1 cellular context compared by ENCODE assay signal in the genomic region with DNA sequence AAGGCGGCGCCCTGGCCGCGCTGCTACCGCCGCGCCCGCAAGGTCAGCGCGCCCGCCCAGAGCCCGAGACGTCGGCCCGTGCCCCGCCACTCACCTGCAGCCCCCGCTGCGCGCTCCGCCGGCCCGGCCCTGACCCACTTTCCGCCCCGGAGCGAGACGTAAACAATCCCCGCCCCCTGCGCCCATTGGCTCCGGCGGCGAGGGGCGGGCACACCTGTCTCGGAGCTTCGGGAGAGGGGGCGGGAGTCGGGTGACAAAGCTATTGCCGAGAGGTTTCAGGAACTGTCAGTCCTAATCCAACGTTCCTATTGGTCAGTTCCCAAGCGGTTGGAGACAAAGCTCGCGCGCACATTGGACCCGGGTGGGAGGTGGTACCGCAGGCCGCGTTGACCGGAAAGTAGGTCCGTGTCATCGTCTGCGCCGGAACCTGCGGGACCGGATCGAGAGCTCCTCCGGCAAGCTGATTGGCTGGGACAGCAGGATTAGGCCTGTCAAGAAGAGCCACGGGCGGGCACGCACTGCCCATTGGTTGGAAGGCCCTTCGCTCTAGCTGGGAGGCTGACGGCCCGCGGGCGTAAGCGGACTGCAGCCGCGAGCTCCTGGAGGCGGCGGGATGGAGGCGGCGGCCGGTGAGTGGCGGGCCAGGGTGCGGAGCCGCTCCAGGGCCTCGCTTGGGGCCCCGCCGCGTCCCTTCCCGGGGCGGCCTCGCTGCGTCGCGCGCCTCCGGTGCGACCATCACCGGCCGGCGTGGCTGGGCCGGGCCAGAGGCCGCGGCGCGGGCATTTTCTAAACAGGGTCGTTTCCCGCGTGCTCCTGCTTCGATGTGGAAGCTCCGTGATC.
TF ChIP-seq lines count a peak whose summit lies in the region.

A gene with protein sequence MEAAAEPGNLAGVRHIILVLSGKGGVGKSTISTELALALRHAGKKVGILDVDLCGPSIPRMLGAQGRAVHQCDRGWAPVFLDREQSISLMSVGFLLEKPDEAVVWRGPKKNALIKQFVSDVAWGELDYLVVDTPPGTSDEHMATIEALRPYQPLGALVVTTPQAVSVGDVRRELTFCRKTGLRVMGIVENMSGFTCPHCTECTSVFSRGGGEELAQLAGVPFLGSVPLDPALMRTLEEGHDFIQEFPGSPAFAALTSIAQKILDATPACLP (plus strand): TSS at position 553 of the 840 bp plus-strand sequence. CDS start 61 bp downstream, at position 614.
A gene (minus strand): TSS at position 164 of the 840 bp plus-strand sequence. CDS start 1,088 bp downstream, outside the sequence.

TF ChIP-seq in HepG2, 621 proteins besides CTCF, POLR2A, EP300 and RAD21 (continues in another document):
- TF ChIP-seq, protein P1, sequence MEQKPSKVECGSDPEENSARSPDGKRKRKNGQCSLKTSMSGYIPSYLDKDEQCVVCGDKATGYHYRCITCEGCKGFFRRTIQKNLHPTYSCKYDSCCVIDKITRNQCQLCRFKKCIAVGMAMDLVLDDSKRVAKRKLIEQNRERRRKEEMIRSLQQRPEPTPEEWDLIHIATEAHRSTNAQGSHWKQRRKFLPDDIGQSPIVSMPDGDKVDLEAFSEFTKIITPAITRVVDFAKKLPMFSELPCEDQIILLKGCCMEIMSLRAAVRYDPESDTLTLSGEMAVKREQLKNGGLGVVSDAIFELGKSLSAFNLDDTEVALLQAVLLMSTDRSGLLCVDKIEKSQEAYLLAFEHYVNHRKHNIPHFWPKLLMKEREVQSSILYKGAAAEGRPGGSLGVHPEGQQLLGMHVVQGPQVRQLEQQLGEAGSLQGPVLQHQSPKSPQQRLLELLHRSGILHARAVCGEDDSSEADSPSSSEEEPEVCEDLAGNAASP (CRISPR knock-in tag; IDR thresholded peaks at IDR 0.05; ENCODE audit: borderline replicate concordance), result peak; percentile 16; the same call in 1 of the 2 replicates
- peak; percentile 35 for TF ChIP-seq RXRB (CRISPR knock-in tag; IDR thresholded peaks at IDR 0.05; ENCODE audit: borderline replicate concordance)
- no peak for TF ChIP-seq NR1H2 (CRISPR knock-in tag; IDR thresholded peaks at IDR 0.05; ENCODE audit: borderline replicate concordance, low read depth)
- peak; percentile 28 for TF ChIP-seq ELF3 (CRISPR knock-in tag; IDR thresholded peaks at IDR 0.05)
- TF ChIP-seq PHF8 (CRISPR knock-in tag; IDR thresholded peaks at IDR 0.05), result peak; percentile 72
- TF ChIP-seq, protein P2, sequence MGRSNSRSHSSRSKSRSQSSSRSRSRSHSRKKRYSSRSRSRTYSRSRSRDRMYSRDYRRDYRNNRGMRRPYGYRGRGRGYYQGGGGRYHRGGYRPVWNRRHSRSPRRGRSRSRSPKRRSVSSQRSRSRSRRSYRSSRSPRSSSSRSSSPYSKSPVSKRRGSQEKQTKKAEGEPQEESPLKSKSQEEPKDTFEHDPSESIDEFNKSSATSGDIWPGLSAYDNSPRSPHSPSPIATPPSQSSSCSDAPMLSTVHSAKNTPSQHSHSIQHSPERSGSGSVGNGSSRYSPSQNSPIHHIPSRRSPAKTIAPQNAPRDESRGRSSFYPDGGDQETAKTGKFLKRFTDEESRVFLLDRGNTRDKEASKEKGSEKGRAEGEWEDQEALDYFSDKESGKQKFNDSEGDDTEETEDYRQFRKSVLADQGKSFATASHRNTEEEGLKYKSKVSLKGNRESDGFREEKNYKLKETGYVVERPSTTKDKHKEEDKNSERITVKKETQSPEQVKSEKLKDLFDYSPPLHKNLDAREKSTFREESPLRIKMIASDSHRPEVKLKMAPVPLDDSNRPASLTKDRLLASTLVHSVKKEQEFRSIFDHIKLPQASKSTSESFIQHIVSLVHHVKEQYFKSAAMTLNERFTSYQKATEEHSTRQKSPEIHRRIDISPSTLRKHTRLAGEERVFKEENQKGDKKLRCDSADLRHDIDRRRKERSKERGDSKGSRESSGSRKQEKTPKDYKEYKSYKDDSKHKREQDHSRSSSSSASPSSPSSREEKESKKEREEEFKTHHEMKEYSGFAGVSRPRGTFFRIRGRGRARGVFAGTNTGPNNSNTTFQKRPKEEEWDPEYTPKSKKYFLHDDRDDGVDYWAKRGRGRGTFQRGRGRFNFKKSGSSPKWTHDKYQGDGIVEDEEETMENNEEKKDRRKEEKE (IDR thresholded peaks at IDR 0.05), result no peak
- TF ChIP-seq HOXA3 (CRISPR knock-in tag; IDR thresholded peaks at IDR 0.05), result peak; percentile 94
- TF ChIP-seq, protein P3, sequence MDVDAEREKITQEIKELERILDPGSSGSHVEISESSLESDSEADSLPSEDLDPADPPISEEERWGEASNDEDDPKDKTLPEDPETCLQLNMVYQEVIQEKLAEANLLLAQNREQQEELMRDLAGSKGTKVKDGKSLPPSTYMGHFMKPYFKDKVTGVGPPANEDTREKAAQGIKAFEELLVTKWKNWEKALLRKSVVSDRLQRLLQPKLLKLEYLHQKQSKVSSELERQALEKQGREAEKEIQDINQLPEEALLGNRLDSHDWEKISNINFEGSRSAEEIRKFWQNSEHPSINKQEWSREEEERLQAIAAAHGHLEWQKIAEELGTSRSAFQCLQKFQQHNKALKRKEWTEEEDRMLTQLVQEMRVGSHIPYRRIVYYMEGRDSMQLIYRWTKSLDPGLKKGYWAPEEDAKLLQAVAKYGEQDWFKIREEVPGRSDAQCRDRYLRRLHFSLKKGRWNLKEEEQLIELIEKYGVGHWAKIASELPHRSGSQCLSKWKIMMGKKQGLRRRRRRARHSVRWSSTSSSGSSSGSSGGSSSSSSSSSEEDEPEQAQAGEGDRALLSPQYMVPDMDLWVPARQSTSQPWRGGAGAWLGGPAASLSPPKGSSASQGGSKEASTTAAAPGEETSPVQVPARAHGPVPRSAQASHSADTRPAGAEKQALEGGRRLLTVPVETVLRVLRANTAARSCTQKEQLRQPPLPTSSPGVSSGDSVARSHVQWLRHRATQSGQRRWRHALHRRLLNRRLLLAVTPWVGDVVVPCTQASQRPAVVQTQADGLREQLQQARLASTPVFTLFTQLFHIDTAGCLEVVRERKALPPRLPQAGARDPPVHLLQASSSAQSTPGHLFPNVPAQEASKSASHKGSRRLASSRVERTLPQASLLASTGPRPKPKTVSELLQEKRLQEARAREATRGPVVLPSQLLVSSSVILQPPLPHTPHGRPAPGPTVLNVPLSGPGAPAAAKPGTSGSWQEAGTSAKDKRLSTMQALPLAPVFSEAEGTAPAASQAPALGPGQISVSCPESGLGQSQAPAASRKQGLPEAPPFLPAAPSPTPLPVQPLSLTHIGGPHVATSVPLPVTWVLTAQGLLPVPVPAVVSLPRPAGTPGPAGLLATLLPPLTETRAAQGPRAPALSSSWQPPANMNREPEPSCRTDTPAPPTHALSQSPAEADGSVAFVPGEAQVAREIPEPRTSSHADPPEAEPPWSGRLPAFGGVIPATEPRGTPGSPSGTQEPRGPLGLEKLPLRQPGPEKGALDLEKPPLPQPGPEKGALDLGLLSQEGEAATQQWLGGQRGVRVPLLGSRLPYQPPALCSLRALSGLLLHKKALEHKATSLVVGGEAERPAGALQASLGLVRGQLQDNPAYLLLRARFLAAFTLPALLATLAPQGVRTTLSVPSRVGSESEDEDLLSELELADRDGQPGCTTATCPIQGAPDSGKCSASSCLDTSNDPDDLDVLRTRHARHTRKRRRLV (CRISPR knock-in tag; IDR thresholded peaks at IDR 0.05), result no peak
- TF ChIP-seq PCBP2 (optimal IDR thresholded peaks at IDR 0.05; ENCODE audit: low read depth, low read length, poor library complexity, severe bottlenecking), result no peak
- TF ChIP-seq HDAC1 (CRISPR knock-in tag; IDR thresholded peaks at IDR 0.05), result peak; percentile 81
- TF ChIP-seq, protein P4, sequence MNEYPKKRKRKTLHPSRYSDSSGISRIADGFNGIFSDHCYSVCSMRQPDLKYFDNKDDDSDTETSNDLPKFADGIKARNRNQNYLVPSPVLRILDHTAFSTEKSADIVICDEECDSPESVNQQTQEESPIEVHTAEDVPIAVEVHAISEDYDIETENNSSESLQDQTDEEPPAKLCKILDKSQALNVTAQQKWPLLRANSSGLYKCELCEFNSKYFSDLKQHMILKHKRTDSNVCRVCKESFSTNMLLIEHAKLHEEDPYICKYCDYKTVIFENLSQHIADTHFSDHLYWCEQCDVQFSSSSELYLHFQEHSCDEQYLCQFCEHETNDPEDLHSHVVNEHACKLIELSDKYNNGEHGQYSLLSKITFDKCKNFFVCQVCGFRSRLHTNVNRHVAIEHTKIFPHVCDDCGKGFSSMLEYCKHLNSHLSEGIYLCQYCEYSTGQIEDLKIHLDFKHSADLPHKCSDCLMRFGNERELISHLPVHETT (CRISPR knock-in tag; conservative IDR thresholded peaks at IDR 0.05), result peak; percentile 93
- TF ChIP-seq, protein P5, sequence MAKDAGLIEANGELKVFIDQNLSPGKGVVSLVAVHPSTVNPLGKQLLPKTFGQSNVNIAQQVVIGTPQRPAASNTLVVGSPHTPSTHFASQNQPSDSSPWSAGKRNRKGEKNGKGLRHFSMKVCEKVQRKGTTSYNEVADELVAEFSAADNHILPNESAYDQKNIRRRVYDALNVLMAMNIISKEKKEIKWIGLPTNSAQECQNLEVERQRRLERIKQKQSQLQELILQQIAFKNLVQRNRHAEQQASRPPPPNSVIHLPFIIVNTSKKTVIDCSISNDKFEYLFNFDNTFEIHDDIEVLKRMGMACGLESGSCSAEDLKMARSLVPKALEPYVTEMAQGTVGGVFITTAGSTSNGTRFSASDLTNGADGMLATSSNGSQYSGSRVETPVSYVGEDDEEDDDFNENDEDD (CRISPR knock-in tag; IDR thresholded peaks at IDR 0.05; ENCODE audit: borderline replicate concordance), result peak; percentile 30; the same call in 1 of the 2 replicates
- TF ChIP-seq, protein P6, sequence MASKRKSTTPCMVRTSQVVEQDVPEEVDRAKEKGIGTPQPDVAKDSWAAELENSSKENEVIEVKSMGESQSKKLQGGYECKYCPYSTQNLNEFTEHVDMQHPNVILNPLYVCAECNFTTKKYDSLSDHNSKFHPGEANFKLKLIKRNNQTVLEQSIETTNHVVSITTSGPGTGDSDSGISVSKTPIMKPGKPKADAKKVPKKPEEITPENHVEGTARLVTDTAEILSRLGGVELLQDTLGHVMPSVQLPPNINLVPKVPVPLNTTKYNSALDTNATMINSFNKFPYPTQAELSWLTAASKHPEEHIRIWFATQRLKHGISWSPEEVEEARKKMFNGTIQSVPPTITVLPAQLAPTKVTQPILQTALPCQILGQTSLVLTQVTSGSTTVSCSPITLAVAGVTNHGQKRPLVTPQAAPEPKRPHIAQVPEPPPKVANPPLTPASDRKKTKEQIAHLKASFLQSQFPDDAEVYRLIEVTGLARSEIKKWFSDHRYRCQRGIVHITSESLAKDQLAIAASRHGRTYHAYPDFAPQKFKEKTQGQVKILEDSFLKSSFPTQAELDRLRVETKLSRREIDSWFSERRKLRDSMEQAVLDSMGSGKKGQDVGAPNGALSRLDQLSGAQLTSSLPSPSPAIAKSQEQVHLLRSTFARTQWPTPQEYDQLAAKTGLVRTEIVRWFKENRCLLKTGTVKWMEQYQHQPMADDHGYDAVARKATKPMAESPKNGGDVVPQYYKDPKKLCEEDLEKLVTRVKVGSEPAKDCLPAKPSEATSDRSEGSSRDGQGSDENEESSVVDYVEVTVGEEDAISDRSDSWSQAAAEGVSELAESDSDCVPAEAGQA (IDR thresholded peaks at IDR 0.05; ENCODE audit: low read depth), result peak; percentile 89
- TF ChIP-seq, protein P6 (CRISPR knock-in tag; IDR thresholded peaks at IDR 0.05; ENCODE audit: borderline replicate concordance), result no peak
- TF ChIP-seq FOXM1 (CRISPR knock-in tag; IDR thresholded peaks at IDR 0.05), result no peak
- no peak for TF ChIP-seq ZNF678 (CRISPR knock-in tag; IDR thresholded peaks at IDR 0.05)
- TF ChIP-seq FOSL2 (CRISPR knock-in tag; IDR thresholded peaks at IDR 0.05), result peak; percentile 53
- TF ChIP-seq, protein P7, sequence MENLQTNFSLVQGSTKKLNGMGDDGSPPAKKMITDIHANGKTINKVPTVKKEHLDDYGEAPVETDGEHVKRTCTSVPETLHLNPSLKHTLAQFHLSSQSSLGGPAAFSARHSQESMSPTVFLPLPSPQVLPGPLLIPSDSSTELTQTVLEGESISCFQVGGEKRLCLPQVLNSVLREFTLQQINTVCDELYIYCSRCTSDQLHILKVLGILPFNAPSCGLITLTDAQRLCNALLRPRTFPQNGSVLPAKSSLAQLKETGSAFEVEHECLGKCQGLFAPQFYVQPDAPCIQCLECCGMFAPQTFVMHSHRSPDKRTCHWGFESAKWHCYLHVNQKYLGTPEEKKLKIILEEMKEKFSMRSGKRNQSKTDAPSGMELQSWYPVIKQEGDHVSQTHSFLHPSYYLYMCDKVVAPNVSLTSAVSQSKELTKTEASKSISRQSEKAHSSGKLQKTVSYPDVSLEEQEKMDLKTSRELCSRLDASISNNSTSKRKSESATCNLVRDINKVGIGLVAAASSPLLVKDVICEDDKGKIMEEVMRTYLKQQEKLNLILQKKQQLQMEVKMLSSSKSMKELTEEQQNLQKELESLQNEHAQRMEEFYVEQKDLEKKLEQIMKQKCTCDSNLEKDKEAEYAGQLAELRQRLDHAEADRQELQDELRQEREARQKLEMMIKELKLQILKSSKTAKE (CRISPR knock-in tag; IDR thresholded peaks at IDR 0.05; ENCODE audit: borderline replicate concordance), result 0 out of 2 replicates have a peak, but pooled peaks have one; percentile 63
- TF ChIP-seq, protein P8, sequence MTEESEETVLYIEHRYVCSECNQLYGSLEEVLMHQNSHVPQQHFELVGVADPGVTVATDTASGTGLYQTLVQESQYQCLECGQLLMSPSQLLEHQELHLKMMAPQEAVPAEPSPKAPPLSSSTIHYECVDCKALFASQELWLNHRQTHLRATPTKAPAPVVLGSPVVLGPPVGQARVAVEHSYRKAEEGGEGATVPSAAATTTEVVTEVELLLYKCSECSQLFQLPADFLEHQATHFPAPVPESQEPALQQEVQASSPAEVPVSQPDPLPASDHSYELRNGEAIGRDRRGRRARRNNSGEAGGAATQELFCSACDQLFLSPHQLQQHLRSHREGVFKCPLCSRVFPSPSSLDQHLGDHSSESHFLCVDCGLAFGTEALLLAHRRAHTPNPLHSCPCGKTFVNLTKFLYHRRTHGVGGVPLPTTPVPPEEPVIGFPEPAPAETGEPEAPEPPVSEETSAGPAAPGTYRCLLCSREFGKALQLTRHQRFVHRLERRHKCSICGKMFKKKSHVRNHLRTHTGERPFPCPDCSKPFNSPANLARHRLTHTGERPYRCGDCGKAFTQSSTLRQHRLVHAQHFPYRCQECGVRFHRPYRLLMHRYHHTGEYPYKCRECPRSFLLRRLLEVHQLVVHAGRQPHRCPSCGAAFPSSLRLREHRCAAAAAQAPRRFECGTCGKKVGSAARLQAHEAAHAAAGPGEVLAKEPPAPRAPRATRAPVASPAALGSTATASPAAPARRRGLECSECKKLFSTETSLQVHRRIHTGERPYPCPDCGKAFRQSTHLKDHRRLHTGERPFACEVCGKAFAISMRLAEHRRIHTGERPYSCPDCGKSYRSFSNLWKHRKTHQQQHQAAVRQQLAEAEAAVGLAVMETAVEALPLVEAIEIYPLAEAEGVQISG (CRISPR knock-in tag; IDR thresholded peaks at IDR 0.05), result peak; percentile 38; the same call in 1 of the 2 replicates
- peak; percentile 44; the same call in 2 of the 3 replicates for TF ChIP-seq MXI1 (IDR thresholded peaks at IDR 0.05; ENCODE audit: borderline replicate concordance, low read depth, low read length)
